Comparison of ENCODE assay signal across 15 cellular contexts in the genomic region with DNA sequence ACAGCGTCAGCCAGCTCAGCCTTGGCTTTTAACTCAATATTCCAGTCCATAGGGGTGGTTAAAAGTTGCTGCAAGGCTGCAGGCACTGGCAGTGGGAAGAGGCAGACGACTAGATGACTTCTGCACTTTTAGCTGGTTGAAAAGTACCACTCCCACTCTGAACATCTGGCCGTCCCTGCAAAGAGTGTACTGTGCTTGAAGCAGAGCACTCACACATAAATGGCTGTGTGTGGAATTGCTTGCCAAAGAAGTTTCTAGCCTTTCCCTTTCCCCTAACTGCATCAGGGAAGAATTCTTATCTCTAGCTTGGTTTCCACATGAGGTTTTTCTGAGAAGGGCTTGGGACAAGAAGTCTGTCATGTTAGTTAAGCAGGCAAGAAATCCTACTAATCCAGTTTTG. TPM values are rescaled to one million over a fixed set of nuclear protein-coding genes. Genes with fewer than 3 reads are reported as not detected.
DNase-seq lines count a peak whose midpoint lies in the region; ATAC-seq and TF ChIP-seq lines count a peak whose summit lies in the region.
"Had no signal": no experiment of that assay in that cellular context is flagged by ENCODE, and none has a peak within 500 bp of the region (broad histone marks: within the 10 kb centered on the region; RNA-seq: fewer than 3 reads in every experiment).

No MANE protein-coding gene starts in this region.

- no peaks in the 10 kb centered on the region for H3K9me3 Mint-ChIP-seq in activated naive CD4-positive, alpha-beta T cell treated with anti-CD3 and anti-CD28 coated beads, Interleukin-2, amount 10 ng/mL, durations not matched to agents 7 days and 5 days
- no peaks in the 10 kb centered on the region for H3K9me3 Mint-ChIP-seq in activated naive CD4-positive, alpha-beta T cell treated with anti-CD3 and anti-CD28 coated beads for 36 hours

- peak overlapping the region in 49 of 59 donors; percentile 1 to 98 (median 55) for H3K27ac ChIP-seq in dorsolateral prefrontal cortex
- peak overlapping the region; percentile 98 to 99 for H3K27ac ChIP-seq in uterus
- H3K27ac ChIP-seq: cardiac muscle cell had no signal

- no peaks in the 10 kb centered on the region for H3K9me3 ChIP-seq in uterus

- peaks cover 12 to 13% of the 10 kb centered on the region in 2 donors for H3K4me1 ChIP-seq in uterus

- peaks cover 4% of the 10 kb centered on the region for H3K4me1 Mint-ChIP-seq in activated naive CD4-positive, alpha-beta T cell treated with anti-CD3 and anti-CD28 coated beads, Interleukin-2, amount 10 ng/mL, durations not matched to agents 7 days and 5 days
- no peaks in the 10 kb centered on the region for H3K4me1 Mint-ChIP-seq in activated naive CD4-positive, alpha-beta T cell treated with anti-CD3 and anti-CD28 coated beads for 36 hours (ENCODE audit: low read depth)

- DNase-seq in activated naive CD4-positive, alpha-beta T cell treated with anti-CD3 and anti-CD28 coated beads, Interleukin-2, amount 10 ng/mL, durations not matched to agents 7 days and 5 days, result no peak
- no peak for DNase-seq in activated naive CD4-positive, alpha-beta T cell treated with anti-CD3 and anti-CD28 coated beads for 36 hours
- DNase-seq in dorsolateral prefrontal cortex (peak in 1 of 10 donors; percentile 26), left lobe of liver (ENCODE audit: low spot score) (peak; percentile 16), uterus (peak in 1 of 2 donors; percentile 59), Kasumi-1 (lab: John Stamatoyannopoulos, UW) (no peak), middle frontal gyrus (ENCODE audit: extremely low spot score, low spot score) (no peak), T1000 (lab: John Stamatoyannopoulos, UW) (no peak)
- DNase-seq: ACHN; activated naive CD4-positive, alpha-beta T cell treated with Interleukin-2 at 50 U/mL for 16 hours; NCI-H2081 treated with DMSO at 0.1 percent for 48 hours; NCI-H774; SHP77 treated with DMSO at 0.1 percent for 48 hours; stimulated activated CD4-positive, alpha-beta T cell treated with anti-CD3 and anti-CD28 coated beads, Interleukin-2, amount 100 ng/mL, for 48 hours had no signal

- peak overlapping the region; percentile 0 for H3K27ac Mint-ChIP-seq in activated naive CD4-positive, alpha-beta T cell treated with anti-CD3 and anti-CD28 coated beads, Interleukin-2, amount 10 ng/mL, durations not matched to agents 7 days and 5 days
- no peak overlapping the region for H3K27ac Mint-ChIP-seq in activated naive CD4-positive, alpha-beta T cell treated with anti-CD3 and anti-CD28 coated beads for 36 hours

- CTCF ChIA-PET in activated naive CD4-positive, alpha-beta T cell treated with anti-CD3 and anti-CD28 coated beads, Interleukin-2, amount 10 ng/mL, durations not matched to agents 7 days and 5 days (lab: Charles Lee), result no interaction called here
- CTCF ChIA-PET in activated naive CD4-positive, alpha-beta T cell treated with anti-CD3 and anti-CD28 coated beads for 36 hours (lab: Charles Lee), result interaction anchor here (0.7 to 1.6 kb wide), 3 partner anchors 9 to 87 kb away, joined by 3 to 5 read pairs (median 3); no protein-coding TSS in a partner anchor

- peaks cover 24% of the 10 kb centered on the region for H3K27me3 Mint-ChIP-seq in activated naive CD4-positive, alpha-beta T cell treated with anti-CD3 and anti-CD28 coated beads, Interleukin-2, amount 10 ng/mL, durations not matched to agents 7 days and 5 days
- H3K27me3 Mint-ChIP-seq in activated naive CD4-positive, alpha-beta T cell treated with anti-CD3 and anti-CD28 coated beads for 36 hours (ENCODE audit: low read depth), result peaks cover 2% of the 10 kb centered on the region

- H3K4me3 Mint-ChIP-seq in activated naive CD4-positive, alpha-beta T cell treated with anti-CD3 and anti-CD28 coated beads, Interleukin-2, amount 10 ng/mL, durations not matched to agents 7 days and 5 days, result no peak overlapping the region
- no peak overlapping the region for H3K4me3 Mint-ChIP-seq in activated naive CD4-positive, alpha-beta T cell treated with anti-CD3 and anti-CD28 coated beads for 36 hours

- TF ChIP-seq POLR2A in uterus (IDR thresholded peaks at IDR 0.05), result no peak

- H3K36me3 ChIP-seq in uterus, result no peaks in the 10 kb centered on the region

- TF ChIP-seq CTCF in dorsolateral prefrontal cortex (IDR thresholded peaks at IDR 0.05 in 54 of 56, conservative IDR thresholded peaks at IDR 0.05 in 2 of 56; ENCODE audit: low read depth in 1 of 56, partially characterized antibody in 56 of 56), result no peak
- no peak for TF ChIP-seq CTCF in uterus (IDR thresholded peaks at IDR 0.05)

- H3K4me3 ChIP-seq in dorsolateral prefrontal cortex, result no peak overlapping the region
- H3K4me3 ChIP-seq in uterus, result no peak overlapping the region
- H3K4me3 ChIP-seq: cardiac muscle cell had no signal

- H3K36me3 Mint-ChIP-seq in activated naive CD4-positive, alpha-beta T cell treated with anti-CD3 and anti-CD28 coated beads, Interleukin-2, amount 10 ng/mL, durations not matched to agents 7 days and 5 days, result peaks cover 42% of the 10 kb centered on the region
- peaks cover 27% of the 10 kb centered on the region for H3K36me3 Mint-ChIP-seq in activated naive CD4-positive, alpha-beta T cell treated with anti-CD3 and anti-CD28 coated beads for 36 hours (ENCODE audit: low read depth)

- no peak for ATAC-seq in left lobe of liver

- intact Hi-C loops in activated naive CD4-positive, alpha-beta T cell treated with anti-CD3 and anti-CD28 coated beads for 36 hours (cut with micrococcal nuclease), result no loop called here
- intact Hi-C loops in dorsolateral prefrontal cortex (cut with DNase I) (no loop called here), uterus (cut with DNase I; ENCODE audit: low total_unique reads) (no loop called here)

- no peaks in the 10 kb centered on the region for H3K27me3 ChIP-seq in dorsolateral prefrontal cortex
- H3K27me3 ChIP-seq in uterus, result no peaks in the 10 kb centered on the region

RNA-seq across cellular contexts. Expression of gene PHLDB1, which starts 5.1 kb away (rescaled TPM):
- total RNA-seq in activated naive CD4-positive, alpha-beta T cell treated with anti-CD3 and anti-CD28 coated beads for 36 hours, result 1 to 10 TPM; 2.0 TPM
- 100 to 1,000 TPM in 117 of 120 experiments, 10 to 100 TPM in 3; 68.2 to 983 (median 256) TPM for total RNA-seq in dorsolateral prefrontal cortex
- total RNA-seq in left lobe of liver, result 7.5 TPM
- total RNA-seq in uterus, result 100 to 1,000 TPM in 3 of 4 donors, 10 to 100 TPM in 1; 53.5 to 517 (median 287) TPM

RNA-seq across cellular contexts. Expression of gene ARCN1, which starts 30.1 kb away (rescaled TPM):
- total RNA-seq in activated naive CD4-positive, alpha-beta T cell treated with anti-CD3 and anti-CD28 coated beads for 36 hours, result 100 to 1,000 TPM; 159 to 174 TPM
- total RNA-seq in dorsolateral prefrontal cortex (100 to 1,000 TPM in 36 of 120 experiments, 10 to 100 TPM in 84; 67.9 to 122 (median 95.9) TPM), left lobe of liver (61.0 TPM), uterus (100 to 1,000 TPM in 2 of 4 donors, 10 to 100 TPM in 2; 55.3 to 154 (median 112) TPM)

RNA-seq across cellular contexts. Expression of gene IFT46, which starts 36.6 kb away (rescaled TPM):
- 10 to 100 TPM; 18.1 to 20.0 TPM for total RNA-seq in activated naive CD4-positive, alpha-beta T cell treated with anti-CD3 and anti-CD28 coated beads for 36 hours
- total RNA-seq in dorsolateral prefrontal cortex (10 to 100 TPM; 28.5 to 49.1 (median 37.4) TPM), left lobe of liver (5.4 TPM), uterus (10 to 100 TPM; 37.4 to 73.5 (median 58.7) TPM)
